Comparison of ENCODE assay signal across 1 cellular context in genomic region chr17:36899250-36900129, GRCh38.
TF ChIP-seq lines count a peak whose summit lies in the region.

No MANE protein-coding gene starts in this region.

TF ChIP-seq in GM23338, 12 proteins besides CTCF, POLR2A, EP300 and RAD21 (continued from another document):
- TF ChIP-seq ZNF462 (CRISPR knock-in tag; IDR thresholded peaks at IDR 0.05) (no peak), ZNF114 (CRISPR knock-in tag; IDR thresholded peaks at IDR 0.05) (no peak), ZNF331 (CRISPR knock-in tag; IDR thresholded peaks at IDR 0.05; ENCODE audit: low read depth) (no peak), STAT1 (IDR thresholded peaks at IDR 0.05; ENCODE audit: unreplicated experiment) (no peak)
TF ChIP-seq in GM23338: peak in this region for 0.
